ENCODE assay signal across 21 cellular contexts in the genomic region with DNA sequence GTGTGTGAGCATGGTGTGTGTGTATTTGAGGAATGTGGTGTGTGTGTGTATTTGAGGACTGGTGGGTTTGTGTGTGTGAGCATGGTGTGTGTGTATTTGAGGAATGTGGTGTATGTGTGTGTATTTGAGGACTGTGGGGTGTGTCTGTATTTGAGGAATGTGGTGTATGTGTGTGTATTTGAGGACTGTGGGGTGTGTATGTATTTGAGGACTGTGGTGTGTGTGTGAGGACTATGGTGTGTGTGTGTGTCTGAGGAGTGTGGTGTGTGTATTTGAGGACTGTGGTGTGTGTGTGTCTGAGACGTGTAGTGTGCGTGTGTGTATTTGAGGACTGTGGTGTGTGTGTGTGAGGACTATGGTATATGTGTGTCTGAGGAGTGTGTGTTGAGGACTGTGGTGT. TPM values are rescaled to one million over a fixed set of nuclear protein-coding genes. Genes with fewer than 3 reads are reported as not detected.
DNase-seq lines count a peak whose midpoint lies in the region; ATAC-seq, FAIRE-seq and TF ChIP-seq lines count a peak whose summit lies in the region.
"Had no signal": no experiment of that assay in that cellular context is flagged by ENCODE, and none has a peak within 500 bp of the region (broad histone marks: within the 10 kb centered on the region; RNA-seq: fewer than 3 reads in every experiment).

No MANE protein-coding gene starts in this region.

- TF ChIP-seq CTCF in astrocyte (IDR thresholded peaks at IDR 0.05; ENCODE audit: insufficient read depth, low read depth, low read length) (no peak), kidney (IDR thresholded peaks at IDR 0.05; ENCODE audit: borderline replicate concordance, extremely low read depth, insufficient read depth) (no peak)

- H3K9ac ChIP-seq in astrocyte (ENCODE audit: low read length) = no peak overlapping the region
- no peak overlapping the region for H3K9ac ChIP-seq in kidney (ENCODE audit: low read length in 2 of 2)
- H3K9ac ChIP-seq: BLaER1 treated with 17β-estradiol and CSF1 and Interleukin-3, amounts not matched to agents 10 nM and 100 nM had no signal

- H3K4me2 ChIP-seq in astrocyte (ENCODE audit: low read length) = no peak overlapping the region
- H3K4me2 ChIP-seq: BLaER1 treated with 17β-estradiol and CSF1 and Interleukin-3, amounts not matched to agents 10 nM and 100 nM; PC-9 had no signal

- intact Hi-C loops in kidney (cut with DNase I) = no loop called here
- intact Hi-C loops in right cardiac atrium (cut with DNase I) = no loop called here

- H3K9me3 ChIP-seq in astrocyte (ENCODE audit: insufficient read depth, low read depth, low read length) = no peaks in the 10 kb centered on the region
- no peaks in the 10 kb centered on the region for H3K9me3 ChIP-seq in kidney (ENCODE audit: control insufficient read depth in 1 of 2, low read length in 2 of 2)
- no peaks in the 10 kb centered on the region for H3K9me3 ChIP-seq in right cardiac atrium (ENCODE audit: control insufficient read depth, low read length)
- H3K9me3 ChIP-seq: BLaER1 treated with 17β-estradiol and CSF1 and Interleukin-3, amounts not matched to agents 10 nM and 100 nM; HAP-1 had no signal

- H3K79me2 ChIP-seq in astrocyte (ENCODE audit: insufficient read depth, low read length) = no peaks in the 10 kb centered on the region

- H3K36me3 Mint-ChIP-seq in astrocyte (ENCODE audit: low read depth, unreplicated experiment) = no peaks in the 10 kb centered on the region
- H3K36me3 Mint-ChIP-seq in naive thymus-derived CD8-positive, alpha-beta T cell = no peaks in the 10 kb centered on the region
- H3K36me3 Mint-ChIP-seq: CD8-positive, alpha-beta T cell had no signal

- TF ChIP-seq POLR2A in GM12891 (IDR thresholded peaks at IDR 0.05; ENCODE audit: low read depth, low read length) = no peak

- H4K20me1 ChIP-seq in astrocyte (ENCODE audit: insufficient read depth, low read length) = no peaks in the 10 kb centered on the region
- H4K20me1 ChIP-seq: BLaER1 treated with 17β-estradiol and CSF1 and Interleukin-3, amounts not matched to agents 10 nM and 100 nM had no signal

- H3K9me3 Mint-ChIP-seq in astrocyte (ENCODE audit: unreplicated experiment) = no peaks in the 10 kb centered on the region
- no peaks in the 10 kb centered on the region for H3K9me3 Mint-ChIP-seq in naive thymus-derived CD8-positive, alpha-beta T cell
- H3K9me3 Mint-ChIP-seq: CD8-positive, alpha-beta T cell had no signal

- H3K36me3 ChIP-seq in astrocyte (ENCODE audit: insufficient read depth, low read length) (no peaks in the 10 kb centered on the region), kidney (ENCODE audit: control insufficient read depth in 1 of 2, insufficient read depth in 2 of 2, low read length in 2 of 2) (no peaks in the 10 kb centered on the region)
- H3K36me3 ChIP-seq: BLaER1 treated with 17β-estradiol and CSF1 and Interleukin-3, amounts not matched to agents 10 nM and 100 nM; HAP-1 had no signal

- no peaks in the 10 kb centered on the region for H3K4me1 Mint-ChIP-seq in astrocyte (ENCODE audit: low read depth, unreplicated experiment)
- no peaks in the 10 kb centered on the region for H3K4me1 Mint-ChIP-seq in naive thymus-derived CD8-positive, alpha-beta T cell

- H3K27ac Mint-ChIP-seq in astrocyte (ENCODE audit: unreplicated experiment) = no peak overlapping the region
- no peak overlapping the region for H3K27ac Mint-ChIP-seq in naive thymus-derived CD8-positive, alpha-beta T cell
- H3K27ac Mint-ChIP-seq: CD8-positive, alpha-beta T cell had no signal

- H3K4me3 Mint-ChIP-seq in astrocyte (ENCODE audit: unreplicated experiment) = no peak overlapping the region
- H3K4me3 Mint-ChIP-seq in naive thymus-derived CD8-positive, alpha-beta T cell = no peak overlapping the region
- H3K4me3 Mint-ChIP-seq: CD8-positive, alpha-beta T cell had no signal

- H3K4me1 ChIP-seq in astrocyte (ENCODE audit: insufficient read depth, low read length) = no peaks in the 10 kb centered on the region
- H3K4me1 ChIP-seq in kidney (ENCODE audit: control insufficient read depth in 1 of 2, insufficient read depth in 1 of 2, low read depth in 1 of 2, low read length in 2 of 2) = no peaks in the 10 kb centered on the region
- H3K4me1 ChIP-seq in right cardiac atrium (ENCODE audit: control insufficient read depth, insufficient read depth, low read length) = no peaks in the 10 kb centered on the region
- H3K4me1 ChIP-seq: HAP-1 had no signal

- FAIRE-seq in GM12891 (lab: Jason Lieb, UNC) = peak; percentile 87
- peak; percentile 73 for FAIRE-seq in astrocyte (lab: Jason Lieb, UNC)
- FAIRE-seq in kidney (lab: Jason Lieb, UNC) = no peak

- ATAC-seq in right cardiac atrium = no peak
- ATAC-seq in naive thymus-derived CD8-positive, alpha-beta T cell = no peak
- ATAC-seq: CD8-positive, alpha-beta T cell had no signal

- no peak overlapping the region for H3K4me3 ChIP-seq in astrocyte (ENCODE audit: insufficient read depth, low read depth, low read length)
- no peak overlapping the region for H3K4me3 ChIP-seq in kidney (ENCODE audit: low read length in 2 of 2)
- H3K4me3 ChIP-seq in right cardiac atrium (ENCODE audit: low read length) = no peak overlapping the region
- H3K4me3 ChIP-seq: BLaER1 treated with 17β-estradiol and CSF1 and Interleukin-3, amounts not matched to agents 10 nM and 100 nM; HAP-1; PC-9 had no signal

- DNase-seq in GM12891 (ENCODE audit: insufficient read length, low spot score) = no peak
- DNase-seq in astrocyte (ENCODE audit: low read depth) = peak; percentile 39
- DNase-seq in kidney = peak; percentile 4
- DNase-seq in renal cortical epithelial cell (ENCODE audit: low read depth) = peak; percentile 16
- DNase-seq in right cardiac atrium = no peak
- no peak for DNase-seq in naive thymus-derived CD8-positive, alpha-beta T cell
- no peak for DNase-seq in activated CD8-positive, alpha-beta memory T cell treated with anti-CD3 and anti-CD28 coated beads, Interleukin-2, amount 50 U/mL, for 48 hours
- DNase-seq: Calu3; CD8-positive, alpha-beta T cell; EL; KG1; MV-4-11; NCI-H187; NCI-H345; NCI-H524 treated with DMSO at 0.1 percent for 48 hours; SIG-M5 had no signal

- no peak overlapping the region for H2AFZ ChIP-seq in astrocyte (ENCODE audit: low read depth, low read length)
- H2AFZ ChIP-seq: PC-9 had no signal

- H3K27ac ChIP-seq in astrocyte (ENCODE audit: low read depth, low read length) (no peak overlapping the region), kidney (ENCODE audit: low read depth in 2 of 2, low read length in 2 of 2) (no peak overlapping the region), right cardiac atrium (ENCODE audit: low read length) (no peak overlapping the region)
- H3K27ac ChIP-seq: BLaER1 treated with 17β-estradiol and CSF1 and Interleukin-3, amounts not matched to agents 10 nM and 100 nM; PC-9; RWPE1 had no signal

- peaks cover 30% of the 10 kb centered on the region for H3K27me3 Mint-ChIP-seq in astrocyte (ENCODE audit: low read depth, unreplicated experiment)
- peaks cover 0 to 9% (median 0%) of the 10 kb centered on the region in 5 donors for H3K27me3 Mint-ChIP-seq in naive thymus-derived CD8-positive, alpha-beta T cell

- peaks cover 2% of the 10 kb centered on the region for H3K27me3 ChIP-seq in astrocyte (ENCODE audit: insufficient read depth, low read length)
- no peaks in the 10 kb centered on the region for H3K27me3 ChIP-seq in right cardiac atrium (ENCODE audit: control insufficient read depth, insufficient read depth)
- H3K27me3 ChIP-seq: BLaER1 treated with 17β-estradiol and CSF1 and Interleukin-3, amounts not matched to agents 10 nM and 100 nM had no signal

- 88% methylated on average over 2 of the region's 2 CpGs for WGBS in right cardiac atrium

- POLR2A ChIA-PET in naive thymus-derived CD8-positive, alpha-beta T cell (lab: Charles Lee) = no interaction called here

TF ChIP-seq in GM12891, 5 proteins besides CTCF, POLR2A, EP300 and RAD21:
- no peak for TF ChIP-seq SPI1 (IDR thresholded peaks at IDR 0.05; ENCODE audit: low read depth, low read length)
- TF ChIP-seq TAF1 (IDR thresholded peaks at IDR 0.05; ENCODE audit: low read depth, low read length) = no peak
- no peak for TF ChIP-seq POU2F2 (IDR thresholded peaks at IDR 0.05; ENCODE audit: low read depth, low read length)
- no peak for TF ChIP-seq PAX5 (IDR thresholded peaks at IDR 0.05; ENCODE audit: insufficient read depth, low read length, severe bottlenecking)
- TF ChIP-seq POLR2AphosphoS5 (IDR thresholded peaks at IDR 0.05; ENCODE audit: low read depth, low read length) = no peak

RNA-seq across cellular contexts. Expression of gene CACNG1, which starts 18.0 kb away (rescaled TPM):
- polyA plus RNA-seq in GM12891 (2012; ENCODE audit: low read depth, missing spikeins) = not detected
- not detected in 2 replicates for total RNA-seq in astrocyte
- not detected for total RNA-seq in kidney
- not detected for polyA plus RNA-seq in kidney (ENCODE audit: insufficient read depth, low read depth, low replicate concordance)
- total RNA-seq in renal cortical epithelial cell = not detected in 2 replicates
- not detected for total RNA-seq in right cardiac atrium
- polyA plus RNA-seq in right cardiac atrium = not detected
- not detected for total RNA-seq in naive thymus-derived CD8-positive, alpha-beta T cell
- not detected for polyA plus RNA-seq in naive thymus-derived CD8-positive, alpha-beta T cell
- total RNA-seq: A673; Calu3; CD8-positive, alpha-beta T cell; PC-9 had no signal

Comparison
In these comparisons a context has a peak if more than half of its experiments do, and no peak if none do; other contexts are left out.
1. DNase-seq: peak in astrocyte (single experiment), kidney (single experiment) and renal cortical epithelial cell (single experiment); none in GM12891 (single experiment), right cardiac atrium (0 of 3), naive thymus-derived CD8-positive, alpha-beta T cell (0 of 10) and activated CD8-positive, alpha-beta memory T cell treated with anti-CD3 and anti-CD28 coated beads, Interleukin-2, amount 50 U/mL, for 48 hours (single experiment).